Comparison of ENCODE assay signal across 21 cellular contexts in genomic region chr2:162929571-162929970, GRCh38.
DNase-seq lines count a peak whose midpoint lies in the region; ATAC-seq, FAIRE-seq and TF ChIP-seq lines count a peak whose summit lies in the region.
"Had no signal": no experiment of that assay in that cellular context is flagged by ENCODE, and none has a peak within 500 bp of the region (broad histone marks: within the 10 kb centered on the region; RNA-seq: fewer than 3 reads in every experiment).

No MANE protein-coding gene starts in this region.

- H4K20me1 ChIP-seq in SK-N-SH (ENCODE audit: insufficient read depth) = no peaks in the 10 kb centered on the region

- no peak overlapping the region for H3K9ac ChIP-seq in SK-N-SH
- H3K9ac ChIP-seq: parathyroid adenoma had no signal

- no peak for FAIRE-seq in A549 (lab: Jason Lieb, UNC)
- no peak for FAIRE-seq in pancreas (lab: Jason Lieb, UNC)
- FAIRE-seq: GM12891 had no signal

- DNase-seq in A549 (ENCODE audit: low read depth in 1 of 2, low spot score in 1 of 2) (peak; percentile 1 to 73), HCEC 1CT (peak; percentile 33), amniotic epithelial cell (ENCODE audit: low read depth) (peak; percentile 81), kidney glomerular epithelial cell (lab: John Stamatoyannopoulos, UW) (peak; percentile 53), mesenteric fat pad (ENCODE audit: low spot score) (no peak), pancreas (no peak), SK-N-SH (no peak), GF-D8 (lab: John Stamatoyannopoulos, UW) (no peak)
- DNase-seq: activated CD4-positive, alpha-beta T cell treated with anti-CD3 and anti-CD28 coated beads for 48 hours; effector memory CD4-positive, alpha-beta T cell; naive thymus-derived CD8-positive, alpha-beta T cell; NCI-H1105 treated with DMSO at 0.1 percent for 48 hours; NCI-H2029 treated with DMSO at 0.1 percent for 48 hours; NCI-H446 treated with DMSO at 0.1 percent for 48 hours; PC-9; T-cell had no signal

- ATAC-seq in A549 = peak; percentile 49 to 62; a peak in 4 of 6 replicates
- no peak for ATAC-seq in pancreas
- ATAC-seq: activated naive CD4-positive, alpha-beta T cell treated with anti-CD3 and anti-CD28 coated beads, Interleukin-2, amount 50 U/mL, for 72 hours; naive thymus-derived CD8-positive, alpha-beta T cell; sciatic nerve; T-cell had no signal

- H3K36me3 ChIP-seq in pancreas (no peaks in the 10 kb centered on the region), SK-N-SH (replicated peaks in 1 of 2; ENCODE audit: control insufficient read depth in 1 of 2, insufficient read depth in 2 of 2, low read length in 1 of 2) (no peaks in the 10 kb centered on the region)

- 10% methylated on average over 5 of the region's 5 CpGs for WGBS in A549 (ENCODE audit: missing lambda C conversion rate)
- 65 to 67% methylated on average over 5 of the region's 5 CpGs for WGBS in pancreas, 2 donors
- 67% methylated on average over 5 of the region's 5 CpGs for WGBS in SK-N-SH (ENCODE audit: low lambda C conversion rate)

- H3K27ac ChIP-seq in A549 (peak overlapping the region; percentile 52 to 60; a peak in 3 of 6 replicates), pancreas (no peak overlapping the region), SK-N-SH (ENCODE audit: low read depth in 2 of 2, low read length in 1 of 2) (no peak overlapping the region)
- H3K27ac ChIP-seq: C4-2B, parathyroid adenoma, PC-9 had no signal

- TF ChIP-seq EP300 in A549 (IDR thresholded peaks at IDR 0.05) (no peak; a peak in 1 of 5 replicates), SK-N-SH (IDR thresholded peaks at IDR 0.05; ENCODE audit: borderline replicate concordance in 1 of 2, low read depth in 1 of 2, low read length in 1 of 2) (no peak)

- no peaks in the 10 kb centered on the region for H3K79me2 ChIP-seq in SK-N-SH (ENCODE audit: insufficient read depth)
- H3K79me2 ChIP-seq: parathyroid adenoma had no signal

- H3K4me1 ChIP-seq in A549 = peaks cover 27% of the 10 kb centered on the region; the same call in 2 of the 3 replicates
- H3K4me1 ChIP-seq in pancreas = no peaks in the 10 kb centered on the region
- no peaks in the 10 kb centered on the region for H3K4me1 ChIP-seq in SK-N-SH (ENCODE audit: control insufficient read depth in 1 of 2, insufficient read depth in 2 of 2, low read depth in 1 of 2, low read length in 1 of 2)
- H3K4me1 ChIP-seq: parathyroid adenoma had no signal

- no peak for TF ChIP-seq CTCF in A549 (IDR thresholded peaks at IDR 0.05)
- no peak for TF ChIP-seq CTCF in pancreas (IDR thresholded peaks at IDR 0.05)
- no peak for TF ChIP-seq CTCF in SK-N-SH (IDR thresholded peaks at IDR 0.05)

- intact Hi-C loops in pancreas (cut with DNase I) = no loop called here

- no peaks in the 10 kb centered on the region for H3K9me2 ChIP-seq in SK-N-SH

- H3K4me3 ChIP-seq in A549 (no peak overlapping the region), pancreas (no peak overlapping the region), SK-N-SH (ENCODE audit: low read depth in 2 of 2, low read length in 1 of 2) (no peak overlapping the region)
- H3K4me3 ChIP-seq: PC-9 had no signal

- H3K27me3 ChIP-seq in pancreas (no peaks in the 10 kb centered on the region), SK-N-SH (ENCODE audit: insufficient read depth) (no peaks in the 10 kb centered on the region)

- CTCF ChIA-PET in A549 (lab: Yijun Ruan, JAX) (no interaction called here), SK-N-SH (lab: Yijun Ruan, JAX) (no interaction called here)

- POLR2A ChIA-PET in A549 (lab: Yijun Ruan, JAX) (no interaction called here), SK-N-SH (lab: Yijun Ruan, JAX) (no interaction called here)

- H2AFZ ChIP-seq in SK-N-SH (ENCODE audit: low read depth) = no peak overlapping the region
- H2AFZ ChIP-seq: parathyroid adenoma, PC-9 had no signal

- no peak for TF ChIP-seq RAD21 in A549 (conservative IDR thresholded peaks at IDR 0.05 in 1 of 2, IDR thresholded peaks at IDR 0.05 in 1 of 2)
- no peak for TF ChIP-seq RAD21 in SK-N-SH (IDR thresholded peaks at IDR 0.05; ENCODE audit: low read length)

- H3K9me3 ChIP-seq in A549 (no peaks in the 10 kb centered on the region), pancreas (no peaks in the 10 kb centered on the region), SK-N-SH (no peaks in the 10 kb centered on the region)

- H3K4me2 ChIP-seq in A549 = peak overlapping the region; percentile 36
- no peak overlapping the region for H3K4me2 ChIP-seq in SK-N-SH
- H3K4me2 ChIP-seq: PC-9 had no signal

- TF ChIP-seq POLR2A in A549 (IDR thresholded peaks at IDR 0.05; ENCODE audit: low read length) = no peak

- no peaks in the 10 kb centered on the region for H3F3A ChIP-seq in SK-N-SH (replicated peaks; ENCODE audit: insufficient read depth)

TF ChIP-seq in A549, 52 proteins besides CTCF, POLR2A, EP300 and RAD21:
- TF ChIP-seq FOSL2 (IDR thresholded peaks at IDR 0.05) (peak; percentile 59; the same call in 1 of the 2 replicates), FOSL2 (CRISPR knock-in tag; IDR thresholded peaks at IDR 0.05) (peak; percentile 76), ZSCAN20 (CRISPR knock-in tag; IDR thresholded peaks at IDR 0.05) (no peak), JUN (IDR thresholded peaks at IDR 0.05) (0 out of 5 replicates have a peak, but pooled peaks of 1 of the 2 experiments have one; percentile 27), GATA3 (IDR thresholded peaks at IDR 0.05; ENCODE audit: borderline replicate concordance) (peak; percentile 47; the same call in 1 of the 2 replicates), JUNB (IDR thresholded peaks at IDR 0.05) (peak; percentile 67), KDM5A (IDR thresholded peaks at IDR 0.05) (no peak)

TF ChIP-seq in SK-N-SH, 30 proteins besides CTCF, POLR2A, EP300 and RAD21:
- TF ChIP-seq YY1 (IDR thresholded peaks at IDR 0.05; ENCODE audit: low read depth) (no peak), TEAD4 (IDR thresholded peaks at IDR 0.05; ENCODE audit: borderline replicate concordance, insufficient read depth) (no peak), GABPA (IDR thresholded peaks at IDR 0.05; ENCODE audit: low read depth) (no peak), RFX5 (IDR thresholded peaks at IDR 0.05; ENCODE audit: low read length) (no peak), ELF1 (IDR thresholded peaks at IDR 0.05) (no peak), RXRA (IDR thresholded peaks at IDR 0.05; ENCODE audit: borderline replicate concordance, low read depth) (no peak), USF1 (IDR thresholded peaks at IDR 0.05; ENCODE audit: borderline replicate concordance, low read depth) (no peak), USF2 (IDR thresholded peaks at IDR 0.05; ENCODE audit: borderline replicate concordance, low read depth, low read length) (no peak)
- TF ChIP-seq, protein P1, sequence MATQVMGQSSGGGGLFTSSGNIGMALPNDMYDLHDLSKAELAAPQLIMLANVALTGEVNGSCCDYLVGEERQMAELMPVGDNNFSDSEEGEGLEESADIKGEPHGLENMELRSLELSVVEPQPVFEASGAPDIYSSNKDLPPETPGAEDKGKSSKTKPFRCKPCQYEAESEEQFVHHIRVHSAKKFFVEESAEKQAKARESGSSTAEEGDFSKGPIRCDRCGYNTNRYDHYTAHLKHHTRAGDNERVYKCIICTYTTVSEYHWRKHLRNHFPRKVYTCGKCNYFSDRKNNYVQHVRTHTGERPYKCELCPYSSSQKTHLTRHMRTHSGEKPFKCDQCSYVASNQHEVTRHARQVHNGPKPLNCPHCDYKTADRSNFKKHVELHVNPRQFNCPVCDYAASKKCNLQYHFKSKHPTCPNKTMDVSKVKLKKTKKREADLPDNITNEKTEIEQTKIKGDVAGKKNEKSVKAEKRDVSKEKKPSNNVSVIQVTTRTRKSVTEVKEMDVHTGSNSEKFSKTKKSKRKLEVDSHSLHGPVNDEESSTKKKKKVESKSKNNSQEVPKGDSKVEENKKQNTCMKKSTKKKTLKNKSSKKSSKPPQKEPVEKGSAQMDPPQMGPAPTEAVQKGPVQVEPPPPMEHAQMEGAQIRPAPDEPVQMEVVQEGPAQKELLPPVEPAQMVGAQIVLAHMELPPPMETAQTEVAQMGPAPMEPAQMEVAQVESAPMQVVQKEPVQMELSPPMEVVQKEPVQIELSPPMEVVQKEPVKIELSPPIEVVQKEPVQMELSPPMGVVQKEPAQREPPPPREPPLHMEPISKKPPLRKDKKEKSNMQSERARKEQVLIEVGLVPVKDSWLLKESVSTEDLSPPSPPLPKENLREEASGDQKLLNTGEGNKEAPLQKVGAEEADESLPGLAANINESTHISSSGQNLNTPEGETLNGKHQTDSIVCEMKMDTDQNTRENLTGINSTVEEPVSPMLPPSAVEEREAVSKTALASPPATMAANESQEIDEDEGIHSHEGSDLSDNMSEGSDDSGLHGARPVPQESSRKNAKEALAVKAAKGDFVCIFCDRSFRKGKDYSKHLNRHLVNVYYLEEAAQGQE (IDR thresholded peaks at IDR 0.05; ENCODE audit: low read depth, low read length) = no peak
- TF ChIP-seq, protein P2, sequence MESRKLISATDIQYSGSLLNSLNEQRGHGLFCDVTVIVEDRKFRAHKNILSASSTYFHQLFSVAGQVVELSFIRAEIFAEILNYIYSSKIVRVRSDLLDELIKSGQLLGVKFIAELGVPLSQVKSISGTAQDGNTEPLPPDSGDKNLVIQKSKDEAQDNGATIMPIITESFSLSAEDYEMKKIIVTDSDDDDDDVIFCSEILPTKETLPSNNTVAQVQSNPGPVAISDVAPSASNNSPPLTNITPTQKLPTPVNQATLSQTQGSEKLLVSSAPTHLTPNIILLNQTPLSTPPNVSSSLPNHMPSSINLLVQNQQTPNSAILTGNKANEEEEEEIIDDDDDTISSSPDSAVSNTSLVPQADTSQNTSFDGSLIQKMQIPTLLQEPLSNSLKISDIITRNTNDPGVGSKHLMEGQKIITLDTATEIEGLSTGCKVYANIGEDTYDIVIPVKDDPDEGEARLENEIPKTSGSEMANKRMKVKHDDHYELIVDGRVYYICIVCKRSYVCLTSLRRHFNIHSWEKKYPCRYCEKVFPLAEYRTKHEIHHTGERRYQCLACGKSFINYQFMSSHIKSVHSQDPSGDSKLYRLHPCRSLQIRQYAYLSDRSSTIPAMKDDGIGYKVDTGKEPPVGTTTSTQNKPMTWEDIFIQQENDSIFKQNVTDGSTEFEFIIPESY (IDR thresholded peaks at IDR 0.05; ENCODE audit: borderline replicate concordance, low read depth) = no peak

Comparison
In these comparisons a context has a peak if more than half of its experiments do, and no peak if none do; other contexts are left out.
1. ATAC-seq: peak in A549 (2 of 2); none in pancreas (0 of 4).
2. DNase-seq: peak in A549 (2 of 2), HCEC 1CT (single experiment), amniotic epithelial cell (single experiment) and kidney glomerular epithelial cell (single experiment); none in mesenteric fat pad (single experiment), pancreas (0 of 6), SK-N-SH (single experiment) and GF-D8 (single experiment).
3. H3K27ac ChIP-seq: peak in A549 (2 of 2); none in pancreas (0 of 4) and SK-N-SH (0 of 2).
4. Of the 12 proteins assayed by ChIP-seq in both A549 and SK-N-SH: peak only in A549: FOSL2; only in SK-N-SH: none; in both: none; in neither: 11.